In genomic region chr6:144093658-144094057, GRCh38 we compare ENCODE assay signal across 9 cellular contexts. TPM values are rescaled to one million over a fixed set of nuclear protein-coding genes. Genes with fewer than 3 reads are reported as not detected.
A peak's percentile ranks its signal among the peaks of the same experiment; 100 is the strongest.
DNase-seq lines count a peak whose midpoint lies in the region; TF ChIP-seq lines count a peak whose summit lies in the region.
"Had no signal": no experiment of that assay in that cellular context is flagged by ENCODE, and none has a peak within 500 bp of the region (broad histone marks: within the 10 kb centered on the region; RNA-seq: fewer than 3 reads in every experiment).

No MANE protein-coding gene starts in this region.

- H3K27ac ChIP-seq in DOHH2 (ENCODE audit: low read depth, low read length) (no peak overlapping the region), KMS-11 (no peak overlapping the region)

- no peaks in the 10 kb centered on the region for H3K27me3 ChIP-seq in DOHH2 (ENCODE audit: control insufficient read depth, low read length)
- H3K27me3 ChIP-seq in KMS-11 (ENCODE audit: insufficient read depth, low read depth), result no peaks in the 10 kb centered on the region

- H3K27me3 Mint-ChIP-seq in brain, result peaks cover 11% of the 10 kb centered on the region
- peaks cover 11% of the 10 kb centered on the region for H3K27me3 Mint-ChIP-seq in neural crest cell (ENCODE audit: low read depth)

- H3K79me2 ChIP-seq in DOHH2 (ENCODE audit: control insufficient read depth, low read length) (peaks cover 34% of the 10 kb centered on the region), KMS-11 (ENCODE audit: insufficient read depth, low read depth) (peaks cover 24% of the 10 kb centered on the region)

- 0 out of 2 replicates have a peak, but pooled peaks cover 3% of the 10 kb centered on the region for H3K9me2 ChIP-seq in DOHH2 (replicated peaks; ENCODE audit: control insufficient read depth, low read length)

- no peak overlapping the region for H2AFZ ChIP-seq in KMS-11 (ENCODE audit: low read depth)

- H4K20me1 ChIP-seq in DOHH2 (ENCODE audit: control insufficient read depth, insufficient read depth, low read depth, low read length), result peaks cover 12% of the 10 kb centered on the region; the same call in 1 of the 2 replicates
- no peaks in the 10 kb centered on the region for H4K20me1 ChIP-seq in KMS-11 (ENCODE audit: insufficient read depth)

- TF ChIP-seq CTCF in DOHH2 (IDR thresholded peaks at IDR 0.05; ENCODE audit: low read depth, low read length, poor library complexity, severe bottlenecking) (no peak), KMS-11 (conservative IDR thresholded peaks at IDR 0.05; ENCODE audit: low read depth, low read length) (no peak), brain (conservative IDR thresholded peaks at IDR 0.05) (no peak), neural crest cell (conservative IDR thresholded peaks at IDR 0.05) (no peak)

- CTCF ChIA-PET in HEK293T (lab: Yijun Ruan, JAX), result interaction anchor here (0.6 to 0.8 kb wide), 3 partner anchors 19 to 128 kb away, joined by 3 to 5 read pairs (median 4); no protein-coding TSS in a partner anchor

- H3K4me2 ChIP-seq in DOHH2 (ENCODE audit: low read length) (peak overlapping the region; percentile 71), KMS-11 (peak overlapping the region; percentile 99; the same call in 1 of the 2 replicates)

- H3K9ac ChIP-seq in KMS-11, result no peak overlapping the region

- H3K9me3 Mint-ChIP-seq in brain, result peaks cover 0 to 3% (median 0%) of the 10 kb centered on the region in 5 experiments
- no peaks in the 10 kb centered on the region for H3K9me3 Mint-ChIP-seq in neural crest cell

- H3K36me3 Mint-ChIP-seq in brain, result peaks cover 5% of the 10 kb centered on the region
- H3K36me3 Mint-ChIP-seq in neural crest cell (ENCODE audit: low read depth), result no peaks in the 10 kb centered on the region

- H3K9me3 ChIP-seq in DOHH2 (ENCODE audit: control insufficient read depth, insufficient read depth, low read length), result no peaks in the 10 kb centered on the region

- H3K4me3 ChIP-seq in DOHH2 (ENCODE audit: low read length) (peak overlapping the region; percentile 97), KMS-11 (IDR thresholded peaks at IDR 0.05; ENCODE audit: insufficient read depth, low read depth, low read length) (no peak overlapping the region)

- H3K4me3 Mint-ChIP-seq in brain, result peak overlapping the region; percentile 97 to 99 (median 98)
- H3K4me3 Mint-ChIP-seq in neural crest cell, result peak overlapping the region; percentile 99

- DNase-seq in neural crest cell (ENCODE audit: low read depth, low spot score) (no peak), HEK293T (ENCODE audit: extremely low spot score) (no peak), MV-4-11 (lab: John Stamatoyannopoulos, UW) (no peak), hippocampal formation (lab: John Stamatoyannopoulos, UW) (no peak)
- DNase-seq: posterior cingulate gyrus, Right ventricle myocardium superior had no signal

- H3K36me3 ChIP-seq in DOHH2 (ENCODE audit: control insufficient read depth, low read length) (peaks cover 19% of the 10 kb centered on the region), KMS-11 (ENCODE audit: insufficient read depth) (no peaks in the 10 kb centered on the region)

- H3K27ac Mint-ChIP-seq in brain (peak overlapping the region in 2 of 5 experiments; percentile 98), neural crest cell (ENCODE audit: unreplicated experiment) (no peak overlapping the region)

- H3K4me1 Mint-ChIP-seq in brain, result peaks cover 50% of the 10 kb centered on the region
- H3K4me1 Mint-ChIP-seq in neural crest cell, result peaks cover 20% of the 10 kb centered on the region

- POLR2A ChIA-PET in HEK293T (lab: Yijun Ruan, JAX), result interaction anchor here (1.1 kb wide), 1 partner anchor 19 kb away, joined by 5 read pairs; no protein-coding TSS in a partner anchor

- H3K4me1 ChIP-seq in DOHH2 (ENCODE audit: control insufficient read depth, low read length) (peaks cover 27% of the 10 kb centered on the region), KMS-11 (ENCODE audit: low read depth, poor library complexity, severe bottlenecking) (peaks cover 39% of the 10 kb centered on the region)

- H3F3A ChIP-seq in DOHH2 (ENCODE audit: control insufficient read depth, insufficient read depth), result peaks cover 6% of the 10 kb centered on the region; the same call in 1 of the 2 replicates

TF ChIP-seq in HEK293T, 16 proteins besides CTCF, POLR2A, EP300 and RAD21:
- TF ChIP-seq HDGF (IDR thresholded peaks at IDR 0.05; ENCODE audit: borderline replicate concordance) (no peak), NFRKB (IDR thresholded peaks at IDR 0.05) (no peak), SUZ12 (IDR thresholded peaks at IDR 0.05) (no peak), PKNOX1 (IDR thresholded peaks at IDR 0.05) (no peak), CTBP1 (IDR thresholded peaks at IDR 0.05; ENCODE audit: borderline replicate concordance) (no peak), TARDBP (IDR thresholded peaks at IDR 0.05) (no peak), ELF4 (IDR thresholded peaks at IDR 0.05) (no peak), ZNF384 (IDR thresholded peaks at IDR 0.05) (no peak), SP1 (IDR thresholded peaks at IDR 0.05) (no peak), BHLHE40 (IDR thresholded peaks at IDR 0.05; ENCODE audit: borderline replicate concordance) (no peak), FOXM1 (IDR thresholded peaks at IDR 0.05; ENCODE audit: borderline replicate concordance) (no peak), LEF1 (IDR thresholded peaks at IDR 0.05; ENCODE audit: borderline replicate concordance) (no peak), FOXK2 (IDR thresholded peaks at IDR 0.05) (no peak), FOXA1 (IDR thresholded peaks at IDR 0.05) (no peak)

RNA-seq across cellular contexts. Expression of gene SF3B5, which starts 1.7 kb away (rescaled TPM):
- polyA plus RNA-seq in brain (ENCODE audit: insufficient read depth, low read depth, low replicate concordance), result 303 TPM
- total RNA-seq in neural crest cell, result 161 and 164 TPM in 2 replicates

RNA-seq across cellular contexts. Expression of gene STX11, which starts 56.7 kb away (rescaled TPM):
- polyA plus RNA-seq in brain (ENCODE audit: insufficient read depth, low read depth, low replicate concordance), result 0.44 TPM
- not detected in 2 replicates for total RNA-seq in neural crest cell
